Comparison of ENCODE assay signal across 17 cellular contexts in genomic region chr6:15882345-15882744, GRCh38.
DNase-seq lines count a peak whose midpoint lies in the region; ATAC-seq and TF ChIP-seq lines count a peak whose summit lies in the region.
"Had no signal": no experiment of that assay in that cellular context is flagged by ENCODE, and none has a peak within 500 bp of the region (broad histone marks: within the 10 kb centered on the region; RNA-seq: fewer than 3 reads in every experiment).

No MANE protein-coding gene starts in this region.

- H3K27me3 Mint-ChIP-seq in natural killer cell (ENCODE audit: low read depth in 2 of 2), result no peaks in the 10 kb centered on the region
- no peaks in the 10 kb centered on the region for H3K27me3 Mint-ChIP-seq in natural killer cell treated with Interleukin-12 subunit alpha and Interleukin-12 subunit beta and Interleukin-15 and Interleukin-18, amount 100 ng/mL, for 72 hours
- H3K27me3 Mint-ChIP-seq in stimulated activated memory B cell treated with anti-CD40 and anti-IgM and Interleukin-4, amounts not matched to agents 10 μg/mL and 1 μg/mL and 100 μg/mL, for 72 hours, result no peaks in the 10 kb centered on the region
- H3K27me3 Mint-ChIP-seq: B cell; CD4-positive, alpha-beta T cell had no signal

- no peak overlapping the region for H3K4me3 ChIP-seq in SJCRH30
- H3K4me3 ChIP-seq: GM23248 had no signal

- ATAC-seq in natural killer cell, result no peak
- ATAC-seq in natural killer cell treated with Interleukin-12 subunit alpha and Interleukin-12 subunit beta and Interleukin-15 and Interleukin-18, amount 100 ng/mL, for 72 hours, result no peak
- ATAC-seq in stimulated activated memory B cell treated with anti-CD40 and anti-IgM and Interleukin-4, amounts not matched to agents 10 μg/mL and 1 μg/mL and 100 μg/mL, for 72 hours, result no peak
- ATAC-seq in GM21576 (IDR thresholded peaks at IDR 0.05; ENCODE audit: unreplicated experiment), result no peak

- H3K4me1 Mint-ChIP-seq in natural killer cell, result peaks cover 41 to 47% of the 10 kb centered on the region in 2 donors
- peaks cover 26 to 29% of the 10 kb centered on the region in 2 donors for H3K4me1 Mint-ChIP-seq in natural killer cell treated with Interleukin-12 subunit alpha and Interleukin-12 subunit beta and Interleukin-15 and Interleukin-18, amount 100 ng/mL, for 72 hours (ENCODE audit: low read depth in 2 of 2)
- peaks cover 44% of the 10 kb centered on the region for H3K4me1 Mint-ChIP-seq in stimulated activated memory B cell treated with anti-CD40 and anti-IgM and Interleukin-4, amounts not matched to agents 10 μg/mL and 1 μg/mL and 100 μg/mL, for 72 hours

- no peak for DNase-seq in natural killer cell
- DNase-seq in natural killer cell treated with Interleukin-12 subunit alpha and Interleukin-12 subunit beta and Interleukin-15 and Interleukin-18, amount 100 ng/mL, for 72 hours (ENCODE audit: low spot score), result no peak
- DNase-seq in SJCRH30, result no peak
- no peak for DNase-seq in COR-L47 (lab: John Stamatoyannopoulos, UW)
- DNase-seq: CD4-positive, alpha-beta T cell; DMS153; DMS79 treated with DMSO at 0.1 percent for 48 hours; GF-D8; GM23248; HCEC 1CT; IMR-90; KBM-7 had no signal

- TF ChIP-seq CTCF in natural killer cell (IDR thresholded peaks at IDR 0.05), result no peak

- peak overlapping the region; percentile 31 for H3K4me3 Mint-ChIP-seq in natural killer cell
- no peak overlapping the region for H3K4me3 Mint-ChIP-seq in natural killer cell treated with Interleukin-12 subunit alpha and Interleukin-12 subunit beta and Interleukin-15 and Interleukin-18, amount 100 ng/mL, for 72 hours
- H3K4me3 Mint-ChIP-seq in stimulated activated memory B cell treated with anti-CD40 and anti-IgM and Interleukin-4, amounts not matched to agents 10 μg/mL and 1 μg/mL and 100 μg/mL, for 72 hours, result no peak overlapping the region
- H3K4me3 Mint-ChIP-seq: B cell; CD4-positive, alpha-beta T cell had no signal

- H3K27ac ChIP-seq in SJCRH30, result peak overlapping the region; percentile 51
- H3K27ac ChIP-seq: C4-2B, GM23248, HL-60 had no signal

- intact Hi-C loops in natural killer cell (cut with micrococcal nuclease), result no loop called here

- peaks cover 0 to 2% of the 10 kb centered on the region in 2 donors for H3K9me3 Mint-ChIP-seq in natural killer cell
- H3K9me3 Mint-ChIP-seq in natural killer cell treated with Interleukin-12 subunit alpha and Interleukin-12 subunit beta and Interleukin-15 and Interleukin-18, amount 100 ng/mL, for 72 hours, result no peaks in the 10 kb centered on the region
- H3K9me3 Mint-ChIP-seq in stimulated activated memory B cell treated with anti-CD40 and anti-IgM and Interleukin-4, amounts not matched to agents 10 μg/mL and 1 μg/mL and 100 μg/mL, for 72 hours, result peaks cover 4% of the 10 kb centered on the region
- H3K9me3 Mint-ChIP-seq: CD4-positive, alpha-beta T cell had no signal

- no peak overlapping the region for H3K27ac Mint-ChIP-seq in natural killer cell
- H3K27ac Mint-ChIP-seq in natural killer cell treated with Interleukin-12 subunit alpha and Interleukin-12 subunit beta and Interleukin-15 and Interleukin-18, amount 100 ng/mL, for 72 hours, result no peak overlapping the region
- H3K27ac Mint-ChIP-seq in stimulated activated memory B cell treated with anti-CD40 and anti-IgM and Interleukin-4, amounts not matched to agents 10 μg/mL and 1 μg/mL and 100 μg/mL, for 72 hours, result peak overlapping the region; percentile 67
- H3K27ac Mint-ChIP-seq: B cell; CD4-positive, alpha-beta T cell had no signal

- no peaks in the 10 kb centered on the region for H3K36me3 Mint-ChIP-seq in natural killer cell
- no peaks in the 10 kb centered on the region for H3K36me3 Mint-ChIP-seq in natural killer cell treated with Interleukin-12 subunit alpha and Interleukin-12 subunit beta and Interleukin-15 and Interleukin-18, amount 100 ng/mL, for 72 hours
- H3K36me3 Mint-ChIP-seq in stimulated activated memory B cell treated with anti-CD40 and anti-IgM and Interleukin-4, amounts not matched to agents 10 μg/mL and 1 μg/mL and 100 μg/mL, for 72 hours, result peaks cover 5% of the 10 kb centered on the region

- H3K4me1 ChIP-seq in SJCRH30, result peaks cover 48% of the 10 kb centered on the region

- no peaks in the 10 kb centered on the region for H3K36me3 ChIP-seq in SJCRH30

- H3K27me3 ChIP-seq in SJCRH30, result no peaks in the 10 kb centered on the region

- no peaks in the 10 kb centered on the region for H3K9me3 ChIP-seq in SJCRH30 (replicated peaks)
